8 cellular contexts compared by ENCODE assay signal in genomic region chr11:27471588-27472397, GRCh38. TPM values are rescaled to one million over a fixed set of nuclear protein-coding genes. Genes with fewer than 3 reads are reported as not detected.
A peak's percentile ranks its signal among the peaks of the same experiment; 100 is the strongest.
DNase-seq lines count a peak whose midpoint lies in the region; ATAC-seq, FAIRE-seq and TF ChIP-seq lines count a peak whose summit lies in the region.

No MANE protein-coding gene starts in this region.

- H3K79me2 ChIP-seq in mammary epithelial cell (ENCODE audit: insufficient read depth, low read length): peaks cover 50% of the 10 kb centered on the region
- peaks cover 44% of the 10 kb centered on the region for H3K79me2 ChIP-seq in keratinocyte (ENCODE audit: control insufficient read depth, insufficient read depth, low read length)

- no peaks in the 10 kb centered on the region for H3K9me1 ChIP-seq in keratinocyte (ENCODE audit: control insufficient read depth, extremely low read depth, insufficient read depth, low read length)

- H4K20me1 ChIP-seq in mammary epithelial cell (ENCODE audit: insufficient read depth, low read length): no peaks in the 10 kb centered on the region
- H4K20me1 ChIP-seq in keratinocyte (ENCODE audit: control insufficient read depth, extremely low read depth, insufficient read depth, low read length): no peaks in the 10 kb centered on the region

- peak; percentile 29 for ATAC-seq in GM18520 (IDR thresholded peaks at IDR 0.05; ENCODE audit: unreplicated experiment)
- ATAC-seq in HG03066 (IDR thresholded peaks at IDR 0.05; ENCODE audit: low read depth, unreplicated experiment): peak; percentile 38

- H2AFZ ChIP-seq in mammary epithelial cell (ENCODE audit: low read depth, low read length) (peak overlapping the region; percentile 74), keratinocyte (ENCODE audit: control insufficient read depth, low read length) (no peak overlapping the region)

- TF ChIP-seq CTCF in mammary epithelial cell (conservative IDR thresholded peaks at IDR 0.05 in 1 of 2, IDR thresholded peaks at IDR 0.05 in 1 of 2; ENCODE audit: extremely low read depth in 1 of 2, insufficient read depth in 1 of 2, low read depth in 1 of 2, low read length in 2 of 2) (no peak), keratinocyte (optimal IDR thresholded peaks at IDR 0.05 in 1 of 3, IDR thresholded peaks at IDR 0.05 in 1 of 3, conservative IDR thresholded peaks at IDR 0.05 in 1 of 3; ENCODE audit: extremely low read depth in 1 of 3, insufficient read depth in 2 of 3, low read length in 3 of 3) (no peak), spleen (IDR thresholded peaks at IDR 0.05 in 8 of 11, conservative IDR thresholded peaks at IDR 0.05 in 3 of 11) (no peak)

- TF ChIP-seq POLR2A in spleen (IDR thresholded peaks at IDR 0.05): no peak

- H3K4me3 ChIP-seq in mammary epithelial cell (replicated peaks in 1 of 3; ENCODE audit: insufficient read depth in 1 of 3, low read depth in 2 of 3, low read length in 3 of 3): peak overlapping the region; percentile 64 to 85 (median 80)
- peak overlapping the region; percentile 88 to 92 (median 91) for H3K4me3 ChIP-seq in keratinocyte (ENCODE audit: control insufficient read depth in 2 of 3, extremely low read depth in 1 of 3, insufficient read depth in 2 of 3, low read depth in 1 of 3, low read length in 3 of 3)
- peak overlapping the region; percentile 69 to 94 (median 80) for H3K4me3 ChIP-seq in spleen

- DNase-seq in Ammon's horn (ENCODE audit: low spot score) (peak; percentile 40), RPMI7951 (ENCODE audit: low read depth) (peak; percentile 20), mammary epithelial cell (peak; percentile 44), keratinocyte (ENCODE audit: low read depth, low spot score) (no peak), spleen (peak; percentile 88), NCI-H1694 treated with DMSO at 0.1 percent for 48 hours (lab: John Stamatoyannopoulos, UW) (no peak)

- peak overlapping the region; percentile 99 for H3K27ac ChIP-seq in mammary epithelial cell (ENCODE audit: insufficient read depth, low read depth, low read length)
- H3K27ac ChIP-seq in keratinocyte (ENCODE audit: control insufficient read depth, insufficient read depth, low read length): peak overlapping the region; percentile 83
- H3K27ac ChIP-seq in spleen: peak overlapping the region; percentile 57 to 89 (median 86)

- no TSS peak for BruUV-seq in mammary epithelial cell (replicated peaks; lab: Mats Ljungman, UMichigan)

- WGBS in mammary epithelial cell (ENCODE audit: low coverage, missing lambda C conversion rate): 0% methylated on average over 7 of the region's 79 CpGs
- WGBS in spleen, 5 donors: 0 to 3% (median 1%) methylated on average over 5 to 79 of the region's 79 CpGs

- FAIRE-seq in keratinocyte (lab: Jason Lieb, UNC): no peak

- H3K9ac ChIP-seq in mammary epithelial cell (ENCODE audit: insufficient read depth, low read length): peak overlapping the region; percentile 99
- peak overlapping the region; percentile 90 for H3K9ac ChIP-seq in keratinocyte (ENCODE audit: control insufficient read depth, extremely low read depth, insufficient read depth, low read length)

- dilution Hi-C loops in mammary epithelial cell (cut with HindIII; ENCODE audit: low sequenced_read_pairs): no loop called here
- dilution Hi-C loops in keratinocyte (cut with MboI; ENCODE audit: extremely low pct_ligation_motif_present, low sequenced_read_pairs): no loop called here

- H3K9me3 ChIP-seq in mammary epithelial cell (replicated peaks; ENCODE audit: insufficient read depth, low read length): no peaks in the 10 kb centered on the region
- H3K9me3 ChIP-seq in keratinocyte (ENCODE audit: control insufficient read depth, low read depth, low read length): no peaks in the 10 kb centered on the region
- no peaks in the 10 kb centered on the region for H3K9me3 ChIP-seq in spleen

- no peaks in the 10 kb centered on the region for H3K36me3 ChIP-seq in mammary epithelial cell (ENCODE audit: insufficient read depth, low read length)
- H3K36me3 ChIP-seq in keratinocyte (ENCODE audit: control insufficient read depth in 2 of 2, extremely low read depth in 1 of 2, insufficient read depth in 2 of 2, low read length in 2 of 2): no peaks in the 10 kb centered on the region
- H3K36me3 ChIP-seq in spleen: no peaks in the 10 kb centered on the region

- H3K27me3 ChIP-seq in mammary epithelial cell (ENCODE audit: insufficient read depth, low read length): no peaks in the 10 kb centered on the region
- H3K27me3 ChIP-seq in keratinocyte (ENCODE audit: control insufficient read depth, extremely low read depth, insufficient read depth, low read length): no peaks in the 10 kb centered on the region
- H3K27me3 ChIP-seq in spleen (replicated peaks in 1 of 7): peaks cover 0 to 19% (median 0%) of the 10 kb centered on the region in 7 donors

- CTCF ChIA-PET in mammary epithelial cell (lab: Charles Lee; ENCODE audit: low non-redundant PET): interaction anchor here (0.6 to 1.0 kb wide), 3 partner anchors 78 to 262 kb away, joined by 4 to 6 read pairs (median 4); no protein-coding TSS in a partner anchor

- in situ Hi-C loops in mammary epithelial cell (cut with MboI; ENCODE audit: low sequenced_read_pairs in 2 of 2): no loop called here

- H3K4me1 ChIP-seq in mammary epithelial cell (ENCODE audit: insufficient read depth, low read length) (peaks cover 40% of the 10 kb centered on the region), keratinocyte (ENCODE audit: control insufficient read depth, extremely low read depth, insufficient read depth, low read length) (peaks cover 33% of the 10 kb centered on the region), spleen (peaks cover 2 to 53% (median 30%) of the 10 kb centered on the region in 6 donors)

- H3K4me2 ChIP-seq in mammary epithelial cell (ENCODE audit: insufficient read depth, low read depth, low read length) (peak overlapping the region; percentile 95), keratinocyte (ENCODE audit: control insufficient read depth, extremely low read depth, insufficient read depth, low read depth, low read length) (peak overlapping the region; percentile 94)

- intact Hi-C loops in mammary epithelial cell (cut with micrococcal nuclease): loop anchor here (1.0 to 5.0 kb wide), 5 partner anchors 44 to 287 kb away; no protein-coding TSS in a partner anchor
- intact Hi-C loops in spleen (cut with DNase I; ENCODE audit: low total_unique reads): loop anchor here (10.0 kb wide), 1 partner anchor 107 kb away; the partner anchor contains the start of gene CCDC34

RNA-seq across cellular contexts. Expression of gene LGR4, which starts 0.8 kb away (rescaled TPM):
- total RNA-seq in RPMI7951 (2014; rRNA removed; shearing (Covaris generic)): 7.6 and 9.0 TPM in 2 replicates
- total RNA-seq in mammary epithelial cell (10 to 100 TPM; 27.8 to 45.8 TPM), spleen (10 to 100 TPM; 12.3 to 47.2 (median 33.8) TPM)
- polyA plus RNA-seq in mammary epithelial cell (19.3 TPM), keratinocyte (24.3 to 49.7 TPM (median 35.1 TPM) in 3 replicates), spleen (1 to 10 TPM; 1.5 to 5.1 (median 1.5) TPM)
- polyA minus RNA-seq in mammary epithelial cell (93.1 TPM), keratinocyte (37.3 to 116 TPM (median 94.5 TPM) in 3 replicates)
- polyA plus RNA-seq in keratinocyte (2011; ENCODE audit: low read depth): 7.3 TPM
- polyA plus RNA-seq in keratinocyte (2011; cell fraction: cytosol; rRNA removed): 10.9 and 21.5 TPM in 2 replicates
- polyA plus RNA-seq in keratinocyte (2011; cell fraction: nucleus; rRNA removed): 48.3 and 61.2 TPM in 2 replicates
- polyA plus RNA-seq in keratinocyte (2012; ENCODE audit: low replicate concordance): 14.8 and 24.7 TPM in 2 replicates
- 30.1 TPM for polyA minus RNA-seq in keratinocyte (2011; cell fraction: cytosol; rRNA and poly(A)+ RNA removed)
- polyA minus RNA-seq in keratinocyte (2011; cell fraction: nucleus; rRNA and poly(A)+ RNA removed): 95.4 and 156 TPM in 2 replicates

RNA-seq across cellular contexts. Expression of gene LIN7C, which starts 34.8 kb away (rescaled TPM):
- 47.3 and 49.3 TPM in 2 replicates for total RNA-seq in RPMI7951 (2014; rRNA removed; shearing (Covaris generic))
- total RNA-seq in mammary epithelial cell (10 to 100 TPM; 43.7 to 76.3 TPM), spleen (10 to 100 TPM; 24.7 to 42.4 (median 31.2) TPM)
- polyA plus RNA-seq in mammary epithelial cell (16.3 TPM), keratinocyte (12.1 to 27.5 TPM (median 23.0 TPM) in 3 replicates), spleen (1 to 10 TPM; 4.8 to 8.9 (median 6.4) TPM)
- polyA minus RNA-seq in mammary epithelial cell (20.2 TPM), keratinocyte (4.8 to 18.2 TPM (median 8.4 TPM) in 3 replicates)
- 20.4 TPM for polyA plus RNA-seq in keratinocyte (2011; ENCODE audit: low read depth)
- polyA plus RNA-seq in keratinocyte (2011; cell fraction: cytosol; rRNA removed): 13.2 and 23.7 TPM in 2 replicates
- 13.2 and 18.1 TPM in 2 replicates for polyA plus RNA-seq in keratinocyte (2011; cell fraction: nucleus; rRNA removed)
- polyA plus RNA-seq in keratinocyte (2012; ENCODE audit: low replicate concordance): 12.8 and 13.6 TPM in 2 replicates
- 18.6 TPM for polyA minus RNA-seq in keratinocyte (2011; cell fraction: cytosol; rRNA and poly(A)+ RNA removed)
- 8.4 and 18.7 TPM in 2 replicates for polyA minus RNA-seq in keratinocyte (2011; cell fraction: nucleus; rRNA and poly(A)+ RNA removed)

Comparison
In these comparisons a context has a peak if more than half of its experiments do, and no peak if none do; other contexts are left out.
1. DNase-seq: peak in Ammon's horn (single experiment), RPMI7951 (single experiment), mammary epithelial cell (single experiment) and spleen (single experiment); none in keratinocyte (single experiment) and NCI-H1694 treated with DMSO at 0.1 percent for 48 hours (single experiment).
2. Peak in every context shown above with its lines, with median percentiles within 50 percentile points of each other: H3K27ac ChIP-seq and H3K4me3 ChIP-seq.